In the genomic region with DNA sequence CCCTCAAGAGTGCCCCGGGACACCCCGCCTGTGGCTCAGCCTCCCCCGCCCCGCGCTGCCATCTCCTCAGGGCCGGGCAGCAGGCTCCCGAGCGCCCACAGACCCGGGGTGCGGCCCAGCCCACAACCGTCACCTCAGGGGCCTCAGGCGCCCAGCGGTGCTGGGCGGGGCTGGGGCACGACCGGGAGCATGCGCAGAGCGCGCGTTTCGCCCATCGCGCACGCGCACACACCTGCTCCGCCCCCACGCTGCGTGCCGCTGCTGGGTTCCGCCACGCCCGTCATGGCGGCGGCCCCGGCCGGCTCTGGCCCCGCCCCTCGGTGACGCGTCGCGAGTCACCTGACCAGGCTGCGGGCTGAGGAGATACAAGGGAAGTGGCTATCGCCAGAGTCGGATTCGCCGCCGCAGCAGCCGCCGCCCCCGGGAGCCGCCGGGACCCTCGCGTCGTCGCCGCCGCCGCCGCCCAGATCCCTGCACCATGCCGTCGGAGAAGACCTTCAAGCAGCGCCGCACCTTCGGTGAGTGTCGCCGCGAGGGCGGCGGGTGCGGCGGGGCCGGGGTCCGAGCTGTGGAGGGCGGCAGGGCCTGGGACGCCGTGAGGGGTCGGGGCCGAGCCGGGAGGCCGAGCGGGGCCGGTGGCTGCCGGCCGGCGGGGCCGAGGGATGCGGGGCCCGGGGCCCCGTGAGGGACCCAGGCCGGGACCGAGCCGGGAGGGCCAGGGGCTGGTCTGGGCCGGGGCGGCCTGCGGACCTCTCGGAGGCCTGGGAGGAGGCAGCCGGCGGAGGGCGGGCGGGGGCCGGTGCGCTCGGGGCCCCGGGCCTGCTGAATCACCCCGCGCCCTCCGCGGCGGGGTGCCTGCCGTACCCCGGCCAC, we compare ENCODE assay signal across 8 cellular contexts. TPM values are rescaled to one million over a fixed set of nuclear protein-coding genes. Genes with fewer than 3 reads are reported as not detected.
A peak's percentile ranks its signal among the peaks of the same experiment; 100 is the strongest.
DNase-seq lines count a peak whose midpoint lies in the region; ATAC-seq, FAIRE-seq and TF ChIP-seq lines count a peak whose summit lies in the region.

TSS of gene MAP1LC3B (plus strand) at position 387 of the 873 bp plus-strand sequence. CDS start at position 479, 92 bp downstream.

- no peaks in the 10 kb centered on the region for H3K9me3 ChIP-seq in SU-DHL-6 (ENCODE audit: insufficient read depth, low read length)
- no peaks in the 10 kb centered on the region for H3K9me3 ChIP-seq in pancreas
- no peaks in the 10 kb centered on the region for H3K9me3 ChIP-seq in thyroid gland

- intact Hi-C loops in head of caudate nucleus (cut with DNase I) = loop anchor here (2.0 to 10.0 kb wide), 3 partner anchors 75 to 243 kb away; partner anchors contain the start of genes C16orf95 and ZCCHC14
- intact Hi-C loops in pancreas (cut with DNase I) = no loop called here
- intact Hi-C loops in thyroid gland (cut with DNase I) = loop anchor here (10.0 kb wide), 1 partner anchor 373 kb away; the partner anchor contains the start of gene KLHDC4

- peaks cover 43% of the 10 kb centered on the region for H3K79me2 ChIP-seq in SU-DHL-6 (ENCODE audit: insufficient read depth, low read length)

- H3K9me2 ChIP-seq in SU-DHL-6 (replicated peaks; ENCODE audit: insufficient read depth, low read length) = no peaks in the 10 kb centered on the region

- H3K4me1 ChIP-seq in pancreas (peaks cover 23 to 49% (median 27%) of the 10 kb centered on the region in 3 donors), thyroid gland (peaks cover 31 to 45% of the 10 kb centered on the region in 2 donors)

- TF ChIP-seq CTCF in GM12864 (IDR thresholded peaks at IDR 0.05; ENCODE audit: low read depth, low read length, missing control alignments) (no peak), SU-DHL-6 (IDR thresholded peaks at IDR 0.05; ENCODE audit: insufficient read depth, low read length, poor library complexity, severe bottlenecking) (no peak), pancreas (IDR thresholded peaks at IDR 0.05) (no peak), thyroid gland (IDR thresholded peaks at IDR 0.05) (peak in 1 of 6 experiments; percentile 15)

- H3K4me3 ChIP-seq in GM12864 (ENCODE audit: low read depth, low read length) = peak within 1 kb of the TSS; percentile 78
- H3K4me3 ChIP-seq in SU-DHL-6 (ENCODE audit: insufficient read depth, low read length, poor library complexity, severe bottlenecking) = peak within 1 kb of the TSS; percentile 76
- H3K4me3 ChIP-seq in pancreas = peak within 1 kb of the TSS; percentile 53 to 78 (median 70)
- peak within 1 kb of the TSS; percentile 53 to 94 (median 58) for H3K4me3 ChIP-seq in thyroid gland (replicated peaks in 1 of 3)

- H4K20me1 ChIP-seq in SU-DHL-6 (ENCODE audit: low read depth, low read length) = peaks cover 7% of the 10 kb centered on the region; the same call in 1 of the 2 replicates

- H3K36me3 ChIP-seq in SU-DHL-6 (ENCODE audit: low read length) (no peaks in the 10 kb centered on the region), pancreas (no peaks in the 10 kb centered on the region), thyroid gland (no peaks in the 10 kb centered on the region)

- H3K4me1 Mint-ChIP-seq in activated naive CD8-positive, alpha-beta T cell treated with anti-CD3 and anti-CD28 coated beads, Interleukin-2, amount 10 ng/mL, durations not matched to agents 7 days and 5 days = peaks cover 38% of the 10 kb centered on the region

- H3K9me3 Mint-ChIP-seq in activated naive CD8-positive, alpha-beta T cell treated with anti-CD3 and anti-CD28 coated beads, Interleukin-2, amount 10 ng/mL, durations not matched to agents 7 days and 5 days = no peaks in the 10 kb centered on the region

- H3K9ac ChIP-seq in SU-DHL-6 (ENCODE audit: low read length) = peak within 1 kb of the TSS; percentile 86

- H2AFZ ChIP-seq in SU-DHL-6 (ENCODE audit: low read depth, low read length, severe bottlenecking) = no peak within 1 kb of the TSS

- no peaks in the 10 kb centered on the region for H3K27me3 Mint-ChIP-seq in activated naive CD8-positive, alpha-beta T cell treated with anti-CD3 and anti-CD28 coated beads, Interleukin-2, amount 10 ng/mL, durations not matched to agents 7 days and 5 days

- H3K4me3 Mint-ChIP-seq in activated naive CD8-positive, alpha-beta T cell treated with anti-CD3 and anti-CD28 coated beads, Interleukin-2, amount 10 ng/mL, durations not matched to agents 7 days and 5 days = peak within 1 kb of the TSS; percentile 93

- FAIRE-seq in pancreas (lab: Jason Lieb, UNC) = no peak

- peak; percentile 95 to 100 for TF ChIP-seq POLR2A in thyroid gland (IDR thresholded peaks at IDR 0.05)

- H3F3A ChIP-seq in SU-DHL-6 (ENCODE audit: insufficient read depth) = peaks cover 27% of the 10 kb centered on the region

- WGBS in pancreas, 2 donors = 0 to 1% methylated on average over 54 to 113 of the region's 113 CpGs
- 0% methylated on average over 4 to 23 of the region's 113 CpGs for WGBS in thyroid gland, 2 donors

- ATAC-seq in HG02678 (IDR thresholded peaks at IDR 0.05; ENCODE audit: unreplicated experiment) = peak; percentile 71
- peak; percentile 66 for ATAC-seq in activated naive CD8-positive, alpha-beta T cell treated with anti-CD3 and anti-CD28 coated beads, Interleukin-2, amount 10 ng/mL, durations not matched to agents 7 days and 5 days (ENCODE audit: low read depth)
- peak; percentile 76 to 87 (median 84) for ATAC-seq in pancreas

- H3K27ac Mint-ChIP-seq in activated naive CD8-positive, alpha-beta T cell treated with anti-CD3 and anti-CD28 coated beads, Interleukin-2, amount 10 ng/mL, durations not matched to agents 7 days and 5 days = peak within 1 kb of the TSS; percentile 96

- H3K4me2 ChIP-seq in SU-DHL-6 (ENCODE audit: low read depth, low read length, poor library complexity, severe bottlenecking) = peak within 1 kb of the TSS; percentile 75

- POLR2A ChIA-PET in activated naive CD8-positive, alpha-beta T cell treated with anti-CD3 and anti-CD28 coated beads, Interleukin-2, amount 10 ng/mL, durations not matched to agents 7 days and 5 days (lab: Charles Lee) = interaction anchor here (1.0 to 3.8 kb wide), 4 partner anchors 8 to 374 kb away, joined by 3 to 44 read pairs (median 14); partner anchors contain the start of genes C16orf95, FBXO31 and KLHDC4

- peaks cover 5% of the 10 kb centered on the region for H3K36me3 Mint-ChIP-seq in activated naive CD8-positive, alpha-beta T cell treated with anti-CD3 and anti-CD28 coated beads, Interleukin-2, amount 10 ng/mL, durations not matched to agents 7 days and 5 days

- peak within 1 kb of the TSS; percentile 59 for H3K27ac ChIP-seq in SU-DHL-6 (ENCODE audit: low read depth, low read length)
- H3K27ac ChIP-seq in pancreas = peak within 1 kb of the TSS; percentile 94 to 98 (median 97)
- peak within 1 kb of the TSS; percentile 97 to 99 (median 97) for H3K27ac ChIP-seq in thyroid gland

- DNase-seq in GM12864 (ENCODE audit: low read depth) = peak; percentile 80
- peak; percentile 92 to 96 (median 95) for DNase-seq in NCI-H1417 (lab: John Stamatoyannopoulos, UW)
- peak; percentile 100 for DNase-seq in activated naive CD8-positive, alpha-beta T cell treated with anti-CD3 and anti-CD28 coated beads, Interleukin-2, amount 10 ng/mL, durations not matched to agents 7 days and 5 days
- peak; percentile 90 to 99 (median 97) for DNase-seq in head of caudate nucleus
- DNase-seq in pancreas = peak; percentile 93 to 100 (median 99)
- peak; percentile 95 for DNase-seq in thyroid gland

- H3K27me3 ChIP-seq in SU-DHL-6 (ENCODE audit: low read length) (no peaks in the 10 kb centered on the region), pancreas (no peaks in the 10 kb centered on the region), thyroid gland (no peaks in the 10 kb centered on the region)

RNA-seq across cellular contexts. Expression of gene MAP1LC3B, which starts in this region (rescaled TPM):
- total RNA-seq in activated naive CD8-positive, alpha-beta T cell treated with anti-CD3 and anti-CD28 coated beads, Interleukin-2, amount 10 ng/mL, durations not matched to agents 7 days and 5 days = 10 to 100 TPM; 55.6 to 57.4 TPM
- 10 to 100 TPM; 13.9 to 29.4 (median 19.6) TPM for total RNA-seq in pancreas
- polyA plus RNA-seq in pancreas = 10 to 100 TPM; 20.9 to 35.1 TPM
- 10 to 100 TPM; 51.8 to 84.3 (median 67.3) TPM for total RNA-seq in thyroid gland

Comparison
In these comparisons a context has a peak if more than half of its experiments do, and no peak if none do; other contexts are left out.
1. Peak in every context shown above with its lines: DNase-seq, ATAC-seq, H3K4me3 ChIP-seq and H3K27ac ChIP-seq.
2. intact Hi-C loops: an anchor here in head of caudate nucleus (2.0 to 10.0 kb wide) and thyroid gland (10.0 kb wide); none called in pancreas.